Comparison of ENCODE assay signal across 20 cellular contexts in genomic region chr13:41418751-41419150, GRCh38. TPM values are rescaled to one million over a fixed set of nuclear protein-coding genes. Genes with fewer than 3 reads are reported as not detected.
A peak's percentile ranks its signal among the peaks of the same experiment; 100 is the strongest.
DNase-seq lines count a peak whose midpoint lies in the region; ATAC-seq and TF ChIP-seq lines count a peak whose summit lies in the region.
"Had no signal": no experiment of that assay in that cellular context is flagged by ENCODE, and none has a peak within 500 bp of the region (broad histone marks: within the 10 kb centered on the region; RNA-seq: fewer than 3 reads in every experiment).

No MANE protein-coding gene starts in this region.

- H3F3A ChIP-seq in SK-N-SH (replicated peaks; ENCODE audit: insufficient read depth), result no peaks in the 10 kb centered on the region

- no peak for TF ChIP-seq RAD21 in SK-N-SH (IDR thresholded peaks at IDR 0.05; ENCODE audit: low read length)

- no peaks in the 10 kb centered on the region for H3K4me1 Mint-ChIP-seq in activated T-cell treated with anti-CD3 and anti-CD28 coated beads, Interleukin-2, amount 50 U/mL, for 72 hours (ENCODE audit: low read depth)
- H3K4me1 Mint-ChIP-seq in activated T-cell treated with anti-CD3 and anti-CD28 coated beads, Interleukin-2, amount 50 U/mL, for 4 hours (ENCODE audit: low read depth), result no peaks in the 10 kb centered on the region
- peaks cover 5% of the 10 kb centered on the region for H3K4me1 Mint-ChIP-seq in mesothelial cell of epicardium
- H3K4me1 Mint-ChIP-seq: B cell; CD4-positive, CD25-positive, alpha-beta regulatory T cell; CD8-positive, alpha-beta memory T cell had no signal

- H3K79me2 ChIP-seq in SK-N-SH (ENCODE audit: insufficient read depth), result no peaks in the 10 kb centered on the region

- H3K36me3 Mint-ChIP-seq in activated T-cell treated with anti-CD3 and anti-CD28 coated beads, Interleukin-2, amount 50 U/mL, for 72 hours (ENCODE audit: insufficient read depth in 2 of 2), result no peaks in the 10 kb centered on the region
- no peaks in the 10 kb centered on the region for H3K36me3 Mint-ChIP-seq in activated T-cell treated with anti-CD3 and anti-CD28 coated beads, Interleukin-2, amount 50 U/mL, for 4 hours (ENCODE audit: insufficient read depth)
- peaks cover 3% of the 10 kb centered on the region for H3K36me3 Mint-ChIP-seq in mesothelial cell of epicardium
- H3K36me3 Mint-ChIP-seq: CD4-positive, CD25-positive, alpha-beta regulatory T cell; CD8-positive, alpha-beta memory T cell had no signal

- no peak overlapping the region for H3K4me3 Mint-ChIP-seq in activated T-cell treated with anti-CD3 and anti-CD28 coated beads, Interleukin-2, amount 50 U/mL, for 72 hours
- H3K4me3 Mint-ChIP-seq in activated T-cell treated with anti-CD3 and anti-CD28 coated beads, Interleukin-2, amount 50 U/mL, for 4 hours, result no peak overlapping the region
- H3K4me3 Mint-ChIP-seq in mesothelial cell of epicardium, result no peak overlapping the region
- H3K4me3 Mint-ChIP-seq: B cell; CD4-positive, CD25-positive, alpha-beta regulatory T cell; CD8-positive, alpha-beta memory T cell had no signal

- TF ChIP-seq CTCF in VCaP (conservative IDR thresholded peaks at IDR 0.05) (no peak), mesothelial cell of epicardium (IDR thresholded peaks at IDR 0.05; ENCODE audit: unreplicated experiment) (no peak), SK-N-SH (IDR thresholded peaks at IDR 0.05) (no peak)

- DNase-seq in NCI-H1694 (lab: John Stamatoyannopoulos, UW) (peak; percentile 4), NCI-H1694 treated with DMSO at 0.1 percent for 48 hours (lab: John Stamatoyannopoulos, UW) (no peak), mesothelial cell of epicardium (ENCODE audit: low spot score in 2 of 2, unreplicated experiment in 2 of 2) (no peak), SK-N-SH (no peak)
- DNase-seq in activated T-cell treated with anti-CD3 and anti-CD28 coated beads, Interleukin-2, amount 50 U/mL, for 72 hours, result no peak
- DNase-seq in activated T-cell treated with anti-CD3 and anti-CD28 coated beads, Interleukin-2, amount 50 U/mL, for 4 hours, result no peak
- DNase-seq: CD4-positive, CD25-positive, alpha-beta regulatory T cell; CD8-positive, alpha-beta memory T cell; DMS 273 treated with DMSO at 0.1 percent for 48 hours; DMS79; GF-D8; GM23248; H7 had no signal

- no peaks in the 10 kb centered on the region for H3K36me3 ChIP-seq in SK-N-SH (replicated peaks in 1 of 2; ENCODE audit: control insufficient read depth in 1 of 2, insufficient read depth in 2 of 2, low read length in 1 of 2)
- H3K36me3 ChIP-seq: BLaER1 had no signal

- H3K4me1 ChIP-seq in SK-N-SH (ENCODE audit: control insufficient read depth in 1 of 2, insufficient read depth in 2 of 2, low read depth in 1 of 2, low read length in 1 of 2), result no peaks in the 10 kb centered on the region

- H3K27ac ChIP-seq in VCaP, result peak overlapping the region; percentile 12; the same call in 1 of the 2 replicates
- H3K27ac ChIP-seq in SK-N-SH (ENCODE audit: low read depth in 2 of 2, low read length in 1 of 2), result no peak overlapping the region
- H3K27ac ChIP-seq: 22Rv1, BLaER1, C4-2B, GM23248 had no signal

- no peak overlapping the region for H3K4me3 ChIP-seq in SK-N-SH (ENCODE audit: low read depth in 2 of 2, low read length in 1 of 2)
- H3K4me3 ChIP-seq: BLaER1, GM23248 had no signal

- H3K4me2 ChIP-seq in SK-N-SH, result no peak overlapping the region
- H3K4me2 ChIP-seq: BLaER1 had no signal

- no peaks in the 10 kb centered on the region for H3K9me2 ChIP-seq in SK-N-SH

- peak overlapping the region; percentile 16 for H3K27ac Mint-ChIP-seq in activated T-cell treated with anti-CD3 and anti-CD28 coated beads, Interleukin-2, amount 50 U/mL, for 72 hours
- peak overlapping the region; percentile 51 for H3K27ac Mint-ChIP-seq in mesothelial cell of epicardium
- H3K27ac Mint-ChIP-seq: B cell; CD4-positive, CD25-positive, alpha-beta regulatory T cell had no signal

- H3K27me3 ChIP-seq in SK-N-SH (ENCODE audit: insufficient read depth), result no peaks in the 10 kb centered on the region
- H3K27me3 ChIP-seq: BLaER1 had no signal

- H3K9ac ChIP-seq in SK-N-SH, result no peak overlapping the region
- H3K9ac ChIP-seq: BLaER1, GM23248 had no signal

- no peak for ATAC-seq in activated T-cell treated with anti-CD3 and anti-CD28 coated beads, Interleukin-2, amount 50 U/mL, for 72 hours (replicated peaks in 1 of 2)
- no peak for ATAC-seq in activated T-cell treated with anti-CD3 and anti-CD28 coated beads, Interleukin-2, amount 50 U/mL, for 4 hours
- ATAC-seq in GM21528 (IDR thresholded peaks at IDR 0.05; ENCODE audit: low FRiP score, unreplicated experiment), result no peak

- H4K20me1 ChIP-seq in SK-N-SH (ENCODE audit: insufficient read depth), result no peaks in the 10 kb centered on the region
- H4K20me1 ChIP-seq: BLaER1 had no signal

- H2AFZ ChIP-seq in SK-N-SH (ENCODE audit: low read depth), result no peak overlapping the region
- H2AFZ ChIP-seq: GM23248 had no signal

- CTCF ChIA-PET in SK-N-SH (lab: Yijun Ruan, JAX), result no interaction called here

- POLR2A ChIA-PET in SK-N-SH (lab: Yijun Ruan, JAX), result no interaction called here

- 95% methylated on average over 2 of the region's 2 CpGs for WGBS in SK-N-SH (ENCODE audit: low lambda C conversion rate)

- no peaks in the 10 kb centered on the region for H3K9me3 ChIP-seq in SK-N-SH
- H3K9me3 ChIP-seq: BLaER1 had no signal

- H3K9me3 Mint-ChIP-seq in activated T-cell treated with anti-CD3 and anti-CD28 coated beads, Interleukin-2, amount 50 U/mL, for 72 hours, result no peaks in the 10 kb centered on the region
- no peaks in the 10 kb centered on the region for H3K9me3 Mint-ChIP-seq in activated T-cell treated with anti-CD3 and anti-CD28 coated beads, Interleukin-2, amount 50 U/mL, for 4 hours
- H3K9me3 Mint-ChIP-seq in mesothelial cell of epicardium, result peaks cover 12% of the 10 kb centered on the region
- H3K9me3 Mint-ChIP-seq: CD8-positive, alpha-beta memory T cell had no signal

- no peaks in the 10 kb centered on the region for H3K27me3 Mint-ChIP-seq in activated T-cell treated with anti-CD3 and anti-CD28 coated beads, Interleukin-2, amount 50 U/mL, for 72 hours (ENCODE audit: low read depth)
- H3K27me3 Mint-ChIP-seq in activated T-cell treated with anti-CD3 and anti-CD28 coated beads, Interleukin-2, amount 50 U/mL, for 4 hours (ENCODE audit: low read depth), result no peaks in the 10 kb centered on the region
- no peaks in the 10 kb centered on the region for H3K27me3 Mint-ChIP-seq in mesothelial cell of epicardium (ENCODE audit: low read depth)
- H3K27me3 Mint-ChIP-seq: B cell; CD4-positive, CD25-positive, alpha-beta regulatory T cell; CD8-positive, alpha-beta memory T cell had no signal

- TF ChIP-seq EP300 in SK-N-SH (IDR thresholded peaks at IDR 0.05; ENCODE audit: borderline replicate concordance in 1 of 2, low read depth in 1 of 2, low read length in 1 of 2), result no peak

TF ChIP-seq in SK-N-SH, 30 proteins besides CTCF, POLR2A, EP300 and RAD21:
- no peak for TF ChIP-seq POLR2AphosphoS5 (IDR thresholded peaks at IDR 0.05; ENCODE audit: low read depth, low read length)
- TF ChIP-seq TCF12 (IDR thresholded peaks at IDR 0.05), result no peak
- TF ChIP-seq YY1 (IDR thresholded peaks at IDR 0.05; ENCODE audit: low read depth), result no peak
- no peak for TF ChIP-seq USF2 (IDR thresholded peaks at IDR 0.05; ENCODE audit: borderline replicate concordance, low read depth, low read length)
- no peak for TF ChIP-seq MXI1 (IDR thresholded peaks at IDR 0.05; ENCODE audit: low read depth, low read length)
- no peak for TF ChIP-seq RCOR1 (IDR thresholded peaks at IDR 0.05; ENCODE audit: low read length)
- TF ChIP-seq MEF2A (IDR thresholded peaks at IDR 0.05; ENCODE audit: borderline replicate concordance, low read depth), result no peak
- TF ChIP-seq MAX (IDR thresholded peaks at IDR 0.05; ENCODE audit: low read depth), result no peak
- no peak for TF ChIP-seq GABPA (IDR thresholded peaks at IDR 0.05; ENCODE audit: low read depth)
- TF ChIP-seq RFX5 (IDR thresholded peaks at IDR 0.05; ENCODE audit: low read length), result no peak
- TF ChIP-seq FOXM1 (IDR thresholded peaks at IDR 0.05; ENCODE audit: low read depth), result no peak
- no peak for TF ChIP-seq JUND (IDR thresholded peaks at IDR 0.05)
- TF ChIP-seq SIN3A (IDR thresholded peaks at IDR 0.05; ENCODE audit: borderline replicate concordance, low read depth, low read length), result no peak
- no peak for TF ChIP-seq SMC3 (IDR thresholded peaks at IDR 0.05; ENCODE audit: low read depth, low read length)
- no peak for TF ChIP-seq TEAD4 (IDR thresholded peaks at IDR 0.05; ENCODE audit: borderline replicate concordance, insufficient read depth)
- no peak for TF ChIP-seq GATA2 (CRISPR knock-in tag; IDR thresholded peaks at IDR 0.05)

RNA-seq across cellular contexts. Expression of gene RGCC, which starts 38.6 kb away (rescaled TPM):
- 100 to 1,000 TPM in 1 of 2 donors, 10 to 100 TPM in 1; 85.1 to 111 TPM for total RNA-seq in activated T-cell treated with anti-CD3 and anti-CD28 coated beads, Interleukin-2, amount 50 U/mL, for 72 hours
- 100 to 1,000 TPM; 163 to 216 (median 185) TPM for total RNA-seq in activated T-cell treated with anti-CD3 and anti-CD28 coated beads, Interleukin-2, amount 50 U/mL, for 4 hours
- total RNA-seq in mesothelial cell of epicardium, result 0.85 to 2.1 TPM (median 1.9 TPM) in 3 replicates
- polyA plus RNA-seq in SK-N-SH (2012; rRNA removed), result 0.05 TPM in 1 of 2 replicates, not detected in the other
- polyA plus RNA-seq in SK-N-SH (2012; cell fraction: cytosol; rRNA removed), result 0.05 TPM in 2 replicates
- 0.15 and 0.18 TPM in 2 replicates for polyA plus RNA-seq in SK-N-SH (2012; cell fraction: nucleus; rRNA removed)
- polyA plus RNA-seq: H1 had no signal

Comparison
In these comparisons a context has a peak if more than half of its experiments do, and no peak if none do; other contexts are left out.
1. RNA of gene RGCC, which starts 38.6 kb away (total RNA-seq): 163 to 216 TPM in activated T-cell treated with anti-CD3 and anti-CD28 coated beads, Interleukin-2, amount 50 U/mL, for 4 hours and 85.1 to 111 TPM in activated T-cell treated with anti-CD3 and anti-CD28 coated beads, Interleukin-2, amount 50 U/mL, for 72 hours; 0.85 to 2.1 TPM in mesothelial cell of epicardium; every median in the first group is over 10 times any median in the second.